In the genomic region with DNA sequence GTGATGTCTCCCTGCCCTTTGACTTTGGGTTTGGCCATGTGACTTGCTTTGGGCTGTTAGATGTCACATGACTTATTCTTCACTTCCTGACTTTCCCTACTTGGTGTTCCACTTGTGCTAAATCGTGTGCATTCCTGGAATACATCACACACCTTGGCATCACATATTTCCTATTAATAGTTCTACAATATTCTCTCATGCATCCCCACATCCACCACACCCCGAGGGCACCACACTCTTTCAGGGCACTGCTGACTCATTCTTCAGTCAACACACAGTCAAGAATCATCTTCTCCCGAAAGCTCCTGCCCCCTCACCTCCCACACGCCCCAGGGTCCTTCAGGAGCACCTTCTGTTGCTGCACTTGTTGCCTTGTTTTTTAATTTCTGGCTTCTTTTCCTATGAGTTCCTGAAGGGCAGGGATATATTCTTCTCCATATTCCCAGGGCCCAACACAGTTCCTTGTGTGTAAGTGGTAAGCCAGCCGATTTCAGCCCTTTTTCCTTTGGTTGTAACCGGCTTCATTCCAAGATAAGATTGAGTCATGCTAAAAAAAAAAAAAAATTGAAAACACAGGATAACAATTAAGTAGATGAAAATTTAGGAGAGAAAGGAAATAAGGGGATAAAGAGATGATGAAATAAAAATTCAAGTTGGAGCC, we compare ENCODE assay signal across 15 cellular contexts.
A peak's percentile ranks its signal among the peaks of the same experiment; 100 is the strongest.
DNase-seq lines count a peak whose midpoint lies in the region; ATAC-seq and TF ChIP-seq lines count a peak whose summit lies in the region.
"Had no signal": no experiment of that assay in that cellular context is flagged by ENCODE, and none has a peak within 500 bp of the region (broad histone marks: within the 10 kb centered on the region; RNA-seq: fewer than 3 reads in every experiment).

No MANE protein-coding gene starts in this region.

- CTCF ChIA-PET in A673 (lab: Charles Lee), result interaction anchor here (0.6 kb wide), 1 partner anchor 280 kb away, joined by 3 read pairs; no protein-coding TSS in a partner anchor
- CTCF ChIA-PET in HEK293 (lab: Yijun Ruan, JAX), result interaction anchor here (0.7 to 0.9 kb wide), 2 partner anchors 10 to 218 kb away, joined by 3 to 5 read pairs; no protein-coding TSS in a partner anchor

- no peaks in the 10 kb centered on the region for H3K27me3 ChIP-seq in A673 (replicated peaks; ENCODE audit: insufficient read depth, low read depth, low read length, poor library complexity)

- peaks cover 9% of the 10 kb centered on the region for H3K27me3 Mint-ChIP-seq in stimulated activated naive CD8-positive, alpha-beta T cell treated with anti-CD3 and anti-CD28 coated beads, Interleukin-15, amount 100 ng/mL, for 72 hours
- H3K27me3 Mint-ChIP-seq: activated naive CD8-positive, alpha-beta T cell treated with anti-CD3 and anti-CD28 coated beads, Interleukin-2, amount 10 ng/mL, durations not matched to agents 7 days and 5 days had no signal

- no peak overlapping the region for H3K27ac Mint-ChIP-seq in stimulated activated naive CD8-positive, alpha-beta T cell treated with anti-CD3 and anti-CD28 coated beads, Interleukin-15, amount 100 ng/mL, for 72 hours
- H3K27ac Mint-ChIP-seq: activated naive CD8-positive, alpha-beta T cell treated with anti-CD3 and anti-CD28 coated beads, Interleukin-2, amount 10 ng/mL, durations not matched to agents 7 days and 5 days; T-helper 1 cell treated with Interleukin-12 subunit alpha and Interleukin-12 subunit beta and Interleukin-4 antibody, amounts not matched to agents 30 μg/mL and 1 μg/mL, for 36 hours had no signal

- POLR2A ChIA-PET in A673 (lab: Charles Lee; ENCODE audit: low non-redundant PET), result no interaction called here
- POLR2A ChIA-PET in HEK293 (lab: Yijun Ruan, JAX), result no interaction called here

- intact Hi-C loops in A673 (cut with micrococcal nuclease; ENCODE audit: unreplicated experiment), result no loop called here

- H3K4me1 ChIP-seq in A673 (ENCODE audit: insufficient read depth, low read length, poor library complexity, severe bottlenecking), result no peaks in the 10 kb centered on the region
- H3K4me1 ChIP-seq in HEK293 (ENCODE audit: control insufficient read depth, insufficient read depth, low read length), result no peaks in the 10 kb centered on the region

- H3K4me1 Mint-ChIP-seq in stimulated activated naive CD8-positive, alpha-beta T cell treated with anti-CD3 and anti-CD28 coated beads, Interleukin-15, amount 100 ng/mL, for 72 hours, result no peaks in the 10 kb centered on the region
- H3K4me1 Mint-ChIP-seq: activated naive CD8-positive, alpha-beta T cell treated with anti-CD3 and anti-CD28 coated beads, Interleukin-2, amount 10 ng/mL, durations not matched to agents 7 days and 5 days had no signal

- H3K27ac ChIP-seq in A673 (ENCODE audit: low read depth, low read length, poor library complexity, severe bottlenecking), result no peak overlapping the region
- H3K27ac ChIP-seq in HEK293 (ENCODE audit: extremely low read depth, low read depth, low read length), result no peak overlapping the region
- H3K27ac ChIP-seq in coronary artery, result no peak overlapping the region

- H3K4me3 Mint-ChIP-seq in stimulated activated naive CD8-positive, alpha-beta T cell treated with anti-CD3 and anti-CD28 coated beads, Interleukin-15, amount 100 ng/mL, for 72 hours, result no peak overlapping the region
- H3K4me3 Mint-ChIP-seq: activated naive CD8-positive, alpha-beta T cell treated with anti-CD3 and anti-CD28 coated beads, Interleukin-2, amount 10 ng/mL, durations not matched to agents 7 days and 5 days; T-helper 1 cell treated with Interleukin-12 subunit alpha and Interleukin-12 subunit beta and Interleukin-4 antibody, amounts not matched to agents 30 μg/mL and 1 μg/mL, for 36 hours had no signal

- H3K9me3 ChIP-seq in A673 (ENCODE audit: low read depth, low read length, poor library complexity, severe bottlenecking), result no peaks in the 10 kb centered on the region
- H3K9me3 ChIP-seq in HEK293 (ENCODE audit: control insufficient read depth, insufficient read depth, low read depth, low read length), result no peaks in the 10 kb centered on the region

- peaks cover 0 to 7% of the 10 kb centered on the region in 2 donors for H3K9me3 Mint-ChIP-seq in stimulated activated naive CD8-positive, alpha-beta T cell treated with anti-CD3 and anti-CD28 coated beads, Interleukin-15, amount 100 ng/mL, for 72 hours
- H3K9me3 Mint-ChIP-seq: activated naive CD8-positive, alpha-beta T cell treated with anti-CD3 and anti-CD28 coated beads, Interleukin-2, amount 10 ng/mL, durations not matched to agents 7 days and 5 days; T-helper 1 cell treated with Interleukin-12 subunit alpha and Interleukin-12 subunit beta and Interleukin-4 antibody, amounts not matched to agents 30 μg/mL and 1 μg/mL, for 36 hours had no signal

- ATAC-seq in stimulated activated naive CD8-positive, alpha-beta T cell treated with anti-CD3 and anti-CD28 coated beads, Interleukin-15, amount 100 ng/mL, for 72 hours, result no peak
- ATAC-seq in HG03378 (IDR thresholded peaks at IDR 0.05; ENCODE audit: unreplicated experiment), result no peak

- H3K4me3 ChIP-seq in A673 (ENCODE audit: low read depth, low read length, poor library complexity, severe bottlenecking) (no peak overlapping the region), HEK293 (ENCODE audit: low read depth, low read length) (no peak overlapping the region), coronary artery (no peak overlapping the region)

- DNase-seq in A673 (ENCODE audit: low spot score), result peak; percentile 17
- peak; percentile 19 for DNase-seq in SW480 (ENCODE audit: low spot score)
- DNase-seq in glomerular visceral epithelial cell (ENCODE audit: extremely low spot score), result peak; percentile 30
- DNase-seq in stimulated activated CD4-positive, alpha-beta T cell treated with anti-CD3 and anti-CD28 coated beads, Interleukin-4, amount 100 ng/mL, for 4 hours, result no peak
- DNase-seq in stimulated activated naive CD8-positive, alpha-beta T cell treated with anti-CD3 and anti-CD28 coated beads, Interleukin-15, amount 100 ng/mL, for 72 hours, result no peak
- no peak for DNase-seq in coronary artery (ENCODE audit: low spot score)
- DNase-seq: activated naive CD8-positive, alpha-beta T cell treated with anti-CD3 and anti-CD28 coated beads, Interleukin-2, amount 10 ng/mL, durations not matched to agents 7 days and 5 days; erythroblast; KBM-7; NCI-H1436; NCI-H510A; substantia nigra had no signal

- H3K36me3 ChIP-seq in A673 (ENCODE audit: insufficient read depth, low read length, poor library complexity, severe bottlenecking) (no peaks in the 10 kb centered on the region), HEK293 (ENCODE audit: control insufficient read depth in 2 of 2, insufficient read depth in 1 of 2, low read length in 2 of 2) (no peaks in the 10 kb centered on the region)

- TF ChIP-seq CTCF in A673 (conservative IDR thresholded peaks at IDR 0.05; ENCODE audit: low read depth, low read length) (no peak), HEK293 (tag by site-specific recombination; IDR thresholded peaks at IDR 0.05) (no peak), coronary artery (IDR thresholded peaks at IDR 0.05) (no peak)

- no TSS peak for BruUV-seq in A673 (replicated peaks; lab: Mats Ljungman, UMichigan)

TF ChIP-seq in HEK293, 187 proteins besides CTCF, POLR2A, EP300 and RAD21:
- TF ChIP-seq ZFHX2 (tag by site-specific recombination; conservative IDR thresholded peaks at IDR 0.05), result peak; percentile 80
- TF ChIP-seq ZNF426 (tag by site-specific recombination; IDR thresholded peaks at IDR 0.05), result no peak
- TF ChIP-seq EGR2 (tag by site-specific recombination; IDR thresholded peaks at IDR 0.05; ENCODE audit: low read depth), result peak; percentile 62

Comparison
In these comparisons a context has a peak if more than half of its experiments do, and no peak if none do; other contexts are left out.
1. DNase-seq: peak in A673 (single experiment), SW480 (single experiment) and glomerular visceral epithelial cell (single experiment); none in stimulated activated CD4-positive, alpha-beta T cell treated with anti-CD3 and anti-CD28 coated beads, Interleukin-4, amount 100 ng/mL, for 4 hours (0 of 2), stimulated activated naive CD8-positive, alpha-beta T cell treated with anti-CD3 and anti-CD28 coated beads, Interleukin-15, amount 100 ng/mL, for 72 hours (0 of 2) and coronary artery (single experiment).